In the genomic region with DNA sequence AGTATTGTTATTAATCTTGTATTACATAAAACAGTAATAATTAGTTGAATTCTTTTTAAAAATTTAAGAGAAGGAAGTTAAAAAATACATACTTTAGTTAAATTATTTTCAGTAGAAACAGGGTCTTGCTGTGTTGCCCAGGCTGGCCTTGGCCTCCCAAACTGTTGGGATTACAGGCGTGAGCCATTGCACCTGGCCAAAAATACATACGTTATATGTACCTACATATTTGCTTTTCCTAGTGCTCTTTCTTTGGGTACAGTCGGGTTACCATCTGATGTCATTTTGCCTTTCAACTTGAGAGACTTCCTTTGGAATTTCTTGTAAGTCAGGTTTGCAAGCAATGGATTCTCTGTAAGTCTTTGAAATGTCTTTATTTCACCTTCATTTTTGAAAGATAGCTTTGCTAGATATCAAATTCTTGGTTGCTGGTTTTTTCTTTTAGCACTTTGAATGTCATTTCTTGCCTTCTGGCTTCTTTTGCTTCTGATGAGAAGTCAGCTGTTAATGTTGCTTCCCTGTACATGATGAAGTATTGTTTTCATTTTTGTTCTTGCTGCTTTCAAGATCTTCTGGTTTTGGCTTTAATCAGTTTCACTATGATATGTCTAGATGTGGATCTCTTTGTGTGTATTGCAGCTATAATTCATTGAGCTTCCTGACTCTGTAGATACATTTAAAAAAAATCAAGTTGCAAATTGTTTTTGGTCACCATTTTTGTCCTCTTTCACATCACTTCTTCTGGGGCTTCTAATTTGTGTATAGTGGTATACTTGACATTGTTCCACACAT, we compare ENCODE assay signal across 1 cellular context.
TF ChIP-seq lines count a peak whose summit lies in the region.

No MANE protein-coding gene starts in this region.

TF ChIP-seq in GM12878, 131 proteins besides CTCF, POLR2A, EP300 and RAD21 (continued from another document and continues in another):
- TF ChIP-seq, protein P1, sequence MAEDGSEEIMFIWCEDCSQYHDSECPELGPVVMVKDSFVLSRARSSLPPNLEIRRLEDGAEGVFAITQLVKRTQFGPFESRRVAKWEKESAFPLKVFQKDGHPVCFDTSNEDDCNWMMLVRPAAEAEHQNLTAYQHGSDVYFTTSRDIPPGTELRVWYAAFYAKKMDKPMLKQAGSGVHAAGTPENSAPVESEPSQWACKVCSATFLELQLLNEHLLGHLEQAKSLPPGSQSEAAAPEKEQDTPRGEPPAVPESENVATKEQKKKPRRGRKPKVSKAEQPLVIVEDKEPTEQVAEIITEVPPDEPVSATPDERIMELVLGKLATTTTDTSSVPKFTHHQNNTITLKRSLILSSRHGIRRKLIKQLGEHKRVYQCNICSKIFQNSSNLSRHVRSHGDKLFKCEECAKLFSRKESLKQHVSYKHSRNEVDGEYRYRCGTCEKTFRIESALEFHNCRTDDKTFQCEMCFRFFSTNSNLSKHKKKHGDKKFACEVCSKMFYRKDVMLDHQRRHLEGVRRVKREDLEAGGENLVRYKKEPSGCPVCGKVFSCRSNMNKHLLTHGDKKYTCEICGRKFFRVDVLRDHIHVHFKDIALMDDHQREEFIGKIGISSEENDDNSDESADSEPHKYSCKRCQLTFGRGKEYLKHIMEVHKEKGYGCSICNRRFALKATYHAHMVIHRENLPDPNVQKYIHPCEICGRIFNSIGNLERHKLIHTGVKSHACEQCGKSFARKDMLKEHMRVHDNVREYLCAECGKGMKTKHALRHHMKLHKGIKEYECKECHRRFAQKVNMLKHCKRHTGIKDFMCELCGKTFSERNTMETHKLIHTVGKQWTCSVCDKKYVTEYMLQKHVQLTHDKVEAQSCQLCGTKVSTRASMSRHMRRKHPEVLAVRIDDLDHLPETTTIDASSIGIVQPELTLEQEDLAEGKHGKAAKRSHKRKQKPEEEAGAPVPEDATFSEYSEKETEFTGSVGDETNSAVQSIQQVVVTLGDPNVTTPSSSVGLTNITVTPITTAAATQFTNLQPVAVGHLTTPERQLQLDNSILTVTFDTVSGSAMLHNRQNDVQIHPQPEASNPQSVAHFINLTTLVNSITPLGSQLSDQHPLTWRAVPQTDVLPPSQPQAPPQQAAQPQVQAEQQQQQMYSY (CRISPR knock-in tag; IDR thresholded peaks at IDR 0.05) = no peak
- no peak for TF ChIP-seq CBX3 (IDR thresholded peaks at IDR 0.05; ENCODE audit: borderline replicate concordance, low read depth)
- no peak for TF ChIP-seq CHD4 (IDR thresholded peaks at IDR 0.05)
- TF ChIP-seq, protein P2, sequence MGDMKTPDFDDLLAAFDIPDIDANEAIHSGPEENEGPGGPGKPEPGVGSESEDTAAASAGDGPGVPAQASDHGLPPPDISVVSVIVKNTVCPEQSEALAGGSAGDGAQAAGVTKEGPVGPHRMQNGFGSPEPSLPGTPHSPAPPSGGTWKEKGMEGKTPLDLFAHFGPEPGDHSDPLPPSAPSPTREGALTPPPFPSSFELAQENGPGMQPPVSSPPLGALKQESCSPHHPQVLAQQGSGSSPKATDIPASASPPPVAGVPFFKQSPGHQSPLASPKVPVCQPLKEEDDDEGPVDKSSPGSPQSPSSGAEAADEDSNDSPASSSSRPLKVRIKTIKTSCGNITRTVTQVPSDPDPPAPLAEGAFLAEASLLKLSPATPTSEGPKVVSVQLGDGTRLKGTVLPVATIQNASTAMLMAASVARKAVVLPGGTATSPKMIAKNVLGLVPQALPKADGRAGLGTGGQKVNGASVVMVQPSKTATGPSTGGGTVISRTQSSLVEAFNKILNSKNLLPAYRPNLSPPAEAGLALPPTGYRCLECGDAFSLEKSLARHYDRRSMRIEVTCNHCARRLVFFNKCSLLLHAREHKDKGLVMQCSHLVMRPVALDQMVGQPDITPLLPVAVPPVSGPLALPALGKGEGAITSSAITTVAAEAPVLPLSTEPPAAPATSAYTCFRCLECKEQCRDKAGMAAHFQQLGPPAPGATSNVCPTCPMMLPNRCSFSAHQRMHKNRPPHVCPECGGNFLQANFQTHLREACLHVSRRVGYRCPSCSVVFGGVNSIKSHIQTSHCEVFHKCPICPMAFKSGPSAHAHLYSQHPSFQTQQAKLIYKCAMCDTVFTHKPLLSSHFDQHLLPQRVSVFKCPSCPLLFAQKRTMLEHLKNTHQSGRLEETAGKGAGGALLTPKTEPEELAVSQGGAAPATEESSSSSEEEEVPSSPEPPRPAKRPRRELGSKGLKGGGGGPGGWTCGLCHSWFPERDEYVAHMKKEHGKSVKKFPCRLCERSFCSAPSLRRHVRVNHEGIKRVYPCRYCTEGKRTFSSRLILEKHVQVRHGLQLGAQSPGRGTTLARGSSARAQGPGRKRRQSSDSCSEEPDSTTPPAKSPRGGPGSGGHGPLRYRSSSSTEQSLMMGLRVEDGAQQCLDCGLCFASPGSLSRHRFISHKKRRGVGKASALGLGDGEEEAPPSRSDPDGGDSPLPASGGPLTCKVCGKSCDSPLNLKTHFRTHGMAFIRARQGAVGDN (IDR thresholded peaks at IDR 0.05) = no peak
- TF ChIP-seq CHD2 (IDR thresholded peaks at IDR 0.05; ENCODE audit: borderline replicate concordance, low read depth, low read length) = no peak
- TF ChIP-seq, protein P3, sequence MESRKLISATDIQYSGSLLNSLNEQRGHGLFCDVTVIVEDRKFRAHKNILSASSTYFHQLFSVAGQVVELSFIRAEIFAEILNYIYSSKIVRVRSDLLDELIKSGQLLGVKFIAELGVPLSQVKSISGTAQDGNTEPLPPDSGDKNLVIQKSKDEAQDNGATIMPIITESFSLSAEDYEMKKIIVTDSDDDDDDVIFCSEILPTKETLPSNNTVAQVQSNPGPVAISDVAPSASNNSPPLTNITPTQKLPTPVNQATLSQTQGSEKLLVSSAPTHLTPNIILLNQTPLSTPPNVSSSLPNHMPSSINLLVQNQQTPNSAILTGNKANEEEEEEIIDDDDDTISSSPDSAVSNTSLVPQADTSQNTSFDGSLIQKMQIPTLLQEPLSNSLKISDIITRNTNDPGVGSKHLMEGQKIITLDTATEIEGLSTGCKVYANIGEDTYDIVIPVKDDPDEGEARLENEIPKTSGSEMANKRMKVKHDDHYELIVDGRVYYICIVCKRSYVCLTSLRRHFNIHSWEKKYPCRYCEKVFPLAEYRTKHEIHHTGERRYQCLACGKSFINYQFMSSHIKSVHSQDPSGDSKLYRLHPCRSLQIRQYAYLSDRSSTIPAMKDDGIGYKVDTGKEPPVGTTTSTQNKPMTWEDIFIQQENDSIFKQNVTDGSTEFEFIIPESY (IDR thresholded peaks at IDR 0.05) = no peak
- TF ChIP-seq TCF3 (IDR thresholded peaks at IDR 0.05; ENCODE audit: borderline replicate concordance, insufficient read depth, low read depth, low read length) = no peak
- no peak for TF ChIP-seq KAT2A (conservative IDR thresholded peaks at IDR 0.05; ENCODE audit: control insufficient read depth, low read depth, low read length)
- TF ChIP-seq, protein P4, sequence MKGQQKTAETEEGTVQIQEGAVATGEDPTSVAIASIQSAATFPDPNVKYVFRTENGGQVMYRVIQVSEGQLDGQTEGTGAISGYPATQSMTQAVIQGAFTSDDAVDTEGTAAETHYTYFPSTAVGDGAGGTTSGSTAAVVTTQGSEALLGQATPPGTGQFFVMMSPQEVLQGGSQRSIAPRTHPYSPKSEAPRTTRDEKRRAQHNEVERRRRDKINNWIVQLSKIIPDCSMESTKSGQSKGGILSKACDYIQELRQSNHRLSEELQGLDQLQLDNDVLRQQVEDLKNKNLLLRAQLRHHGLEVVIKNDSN (IDR thresholded peaks at IDR 0.05; ENCODE audit: borderline replicate concordance, extremely low read length, insufficient read depth, low read depth, low read length) = no peak
- no peak for TF ChIP-seq STAT3 (IDR thresholded peaks at IDR 0.05; ENCODE audit: low read depth, low read length)
- no peak for TF ChIP-seq NFYA (IDR thresholded peaks at IDR 0.05; ENCODE audit: borderline replicate concordance, low read depth, low read length)
- no peak for TF ChIP-seq ZNF207 (IDR thresholded peaks at IDR 0.05; ENCODE audit: borderline replicate concordance)
- no peak for TF ChIP-seq YY1 (IDR thresholded peaks at IDR 0.05; ENCODE audit: low read depth, low read length)
- TF ChIP-seq KLF5 (IDR thresholded peaks at IDR 0.05; ENCODE audit: partially characterized antibody) = no peak
- TF ChIP-seq BMI1 (IDR thresholded peaks at IDR 0.05; ENCODE audit: borderline replicate concordance) = no peak
- TF ChIP-seq GABPA (IDR thresholded peaks at IDR 0.05; ENCODE audit: low read depth) = no peak
- TF ChIP-seq SRF (IDR thresholded peaks at IDR 0.05; ENCODE audit: low read depth in 2 of 2, low read length in 2 of 2) = no peak
- TF ChIP-seq, protein P5, sequence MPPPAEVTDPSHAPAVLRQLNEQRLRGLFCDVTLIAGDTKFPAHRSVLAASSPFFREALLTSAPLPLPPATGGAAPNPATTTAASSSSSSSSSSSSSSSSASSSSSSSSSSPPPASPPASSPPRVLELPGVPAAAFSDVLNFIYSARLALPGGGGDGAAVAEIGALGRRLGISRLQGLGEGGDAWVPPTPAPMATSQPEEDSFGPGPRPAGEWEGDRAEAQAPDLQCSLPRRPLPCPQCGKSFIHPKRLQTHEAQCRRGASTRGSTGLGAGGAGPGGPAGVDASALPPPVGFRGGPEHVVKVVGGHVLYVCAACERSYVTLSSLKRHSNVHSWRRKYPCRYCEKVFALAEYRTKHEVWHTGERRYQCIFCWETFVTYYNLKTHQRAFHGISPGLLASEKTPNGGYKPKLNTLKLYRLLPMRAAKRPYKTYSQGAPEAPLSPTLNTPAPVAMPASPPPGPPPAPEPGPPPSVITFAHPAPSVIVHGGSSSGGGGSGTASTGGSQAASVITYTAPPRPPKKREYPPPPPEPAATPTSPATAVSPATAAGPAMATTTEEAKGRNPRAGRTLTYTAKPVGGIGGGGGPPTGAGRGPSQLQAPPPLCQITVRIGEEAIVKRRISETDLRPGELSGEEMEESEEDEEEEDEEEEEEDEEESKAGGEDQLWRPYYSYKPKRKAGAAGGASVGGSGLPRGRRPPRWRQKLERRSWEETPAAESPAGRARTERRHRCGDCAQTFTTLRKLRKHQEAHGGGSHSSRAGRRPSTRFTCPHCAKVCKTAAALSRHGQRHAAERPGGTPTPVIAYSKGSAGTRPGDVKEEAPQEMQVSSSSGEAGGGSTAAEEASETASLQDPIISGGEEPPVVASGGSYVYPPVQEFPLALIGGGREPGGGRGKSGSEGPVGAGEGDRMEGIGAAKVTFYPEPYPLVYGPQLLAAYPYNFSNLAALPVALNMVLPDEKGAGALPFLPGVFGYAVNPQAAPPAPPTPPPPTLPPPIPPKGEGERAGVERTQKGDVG (CRISPR knock-in tag; IDR thresholded peaks at IDR 0.05) = no peak
- no peak for TF ChIP-seq FOXK2 (IDR thresholded peaks at IDR 0.05)
- TF ChIP-seq, protein P6, sequence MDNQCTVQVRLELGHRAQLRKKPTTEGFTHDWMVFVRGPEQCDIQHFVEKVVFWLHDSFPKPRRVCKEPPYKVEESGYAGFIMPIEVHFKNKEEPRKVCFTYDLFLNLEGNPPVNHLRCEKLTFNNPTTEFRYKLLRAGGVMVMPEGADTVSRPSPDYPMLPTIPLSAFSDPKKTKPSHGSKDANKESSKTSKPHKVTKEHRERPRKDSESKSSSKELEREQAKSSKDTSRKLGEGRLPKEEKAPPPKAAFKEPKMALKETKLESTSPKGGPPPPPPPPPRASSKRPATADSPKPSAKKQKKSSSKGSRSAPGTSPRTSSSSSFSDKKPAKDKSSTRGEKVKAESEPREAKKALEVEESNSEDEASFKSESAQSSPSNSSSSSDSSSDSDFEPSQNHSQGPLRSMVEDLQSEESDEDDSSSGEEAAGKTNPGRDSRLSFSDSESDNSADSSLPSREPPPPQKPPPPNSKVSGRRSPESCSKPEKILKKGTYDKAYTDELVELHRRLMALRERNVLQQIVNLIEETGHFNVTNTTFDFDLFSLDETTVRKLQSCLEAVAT (IDR thresholded peaks at IDR 0.05) = peak; percentile 51
- no peak for TF ChIP-seq SUZ12 (IDR thresholded peaks at IDR 0.05; ENCODE audit: unreplicated experiment)
- TF ChIP-seq, protein P7, sequence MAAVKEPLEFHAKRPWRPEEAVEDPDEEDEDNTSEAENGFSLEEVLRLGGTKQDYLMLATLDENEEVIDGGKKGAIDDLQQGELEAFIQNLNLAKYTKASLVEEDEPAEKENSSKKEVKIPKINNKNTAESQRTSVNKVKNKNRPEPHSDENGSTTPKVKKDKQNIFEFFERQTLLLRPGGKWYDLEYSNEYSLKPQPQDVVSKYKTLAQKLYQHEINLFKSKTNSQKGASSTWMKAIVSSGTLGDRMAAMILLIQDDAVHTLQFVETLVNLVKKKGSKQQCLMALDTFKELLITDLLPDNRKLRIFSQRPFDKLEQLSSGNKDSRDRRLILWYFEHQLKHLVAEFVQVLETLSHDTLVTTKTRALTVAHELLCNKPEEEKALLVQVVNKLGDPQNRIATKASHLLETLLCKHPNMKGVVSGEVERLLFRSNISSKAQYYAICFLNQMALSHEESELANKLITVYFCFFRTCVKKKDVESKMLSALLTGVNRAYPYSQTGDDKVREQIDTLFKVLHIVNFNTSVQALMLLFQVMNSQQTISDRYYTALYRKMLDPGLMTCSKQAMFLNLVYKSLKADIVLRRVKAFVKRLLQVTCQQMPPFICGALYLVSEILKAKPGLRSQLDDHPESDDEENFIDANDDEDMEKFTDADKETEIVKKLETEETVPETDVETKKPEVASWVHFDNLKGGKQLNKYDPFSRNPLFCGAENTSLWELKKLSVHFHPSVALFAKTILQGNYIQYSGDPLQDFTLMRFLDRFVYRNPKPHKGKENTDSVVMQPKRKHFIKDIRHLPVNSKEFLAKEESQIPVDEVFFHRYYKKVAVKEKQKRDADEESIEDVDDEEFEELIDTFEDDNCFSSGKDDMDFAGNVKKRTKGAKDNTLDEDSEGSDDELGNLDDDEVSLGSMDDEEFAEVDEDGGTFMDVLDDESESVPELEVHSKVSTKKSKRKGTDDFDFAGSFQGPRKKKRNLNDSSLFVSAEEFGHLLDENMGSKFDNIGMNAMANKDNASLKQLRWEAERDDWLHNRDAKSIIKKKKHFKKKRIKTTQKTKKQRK (IDR thresholded peaks at IDR 0.05; ENCODE audit: low read depth, low read length) = no peak
- TF ChIP-seq MEF2A (IDR thresholded peaks at IDR 0.05; ENCODE audit: insufficient read depth, low read depth, low read length) = no peak
- TF ChIP-seq STAT1 (conservative IDR thresholded peaks at IDR 0.05) = no peak
- TF ChIP-seq NFXL1 (IDR thresholded peaks at IDR 0.05; ENCODE audit: borderline replicate concordance) = no peak
- TF ChIP-seq YBX1 (IDR thresholded peaks at IDR 0.05) = no peak
- TF ChIP-seq MEF2B (IDR thresholded peaks at IDR 0.05; ENCODE audit: partially characterized antibody, poor library complexity, severe bottlenecking) = no peak
- no peak for TF ChIP-seq DPF2 (IDR thresholded peaks at IDR 0.05)
- TF ChIP-seq TCF7 (IDR thresholded peaks at IDR 0.05; ENCODE audit: borderline replicate concordance) = peak; percentile 69; the same call in 1 of the 2 replicates
- no peak for TF ChIP-seq MYC (IDR thresholded peaks at IDR 0.05; ENCODE audit: insufficient read depth, insufficient read length, insufficient replicate concordance, low read length, severe bottlenecking)
- TF ChIP-seq ETV6 (conservative IDR thresholded peaks at IDR 0.05 in 1 of 2, IDR thresholded peaks at IDR 0.05 in 1 of 2; ENCODE audit: borderline replicate concordance in 1 of 2, low read depth in 1 of 2) = no peak
- TF ChIP-seq ASH2L (IDR thresholded peaks at IDR 0.05; ENCODE audit: borderline replicate concordance, low read depth) = no peak
- TF ChIP-seq SUPT20H (IDR thresholded peaks at IDR 0.05; ENCODE audit: borderline replicate concordance, control insufficient read depth, low read depth, low read length) = no peak
- TF ChIP-seq NBN (IDR thresholded peaks at IDR 0.05) = peak; percentile 70; the same call in 1 of the 2 replicates
